In genomic region chr17:82781894-82782274, GRCh38 we compare ENCODE assay signal across 8 cellular contexts. TPM values are rescaled to one million over a fixed set of nuclear protein-coding genes. Genes with fewer than 3 reads are reported as not detected.
DNase-seq lines count a peak whose midpoint lies in the region; ATAC-seq and TF ChIP-seq lines count a peak whose summit lies in the region.

No MANE protein-coding gene starts in this region.

- peaks cover 14% of the 10 kb centered on the region for H3K79me2 ChIP-seq in Karpas-422 (ENCODE audit: low read length)

- peaks cover 12% of the 10 kb centered on the region for H3K36me3 ChIP-seq in Karpas-422 (ENCODE audit: insufficient read depth, low read length)
- peaks cover 21 to 67% of the 10 kb centered on the region in 2 donors for H3K36me3 ChIP-seq in neuronal stem cell (replicated peaks in 1 of 2; ENCODE audit: control insufficient read depth in 2 of 2, insufficient read depth in 2 of 2, low read length in 2 of 2)
- peaks cover 13 to 33% (median 32%) of the 10 kb centered on the region in 4 donors for H3K36me3 ChIP-seq in stomach

- no peak overlapping the region for H2BK120ac ChIP-seq in neuronal stem cell (ENCODE audit: low read depth, low read length)

- H3K9ac ChIP-seq in Karpas-422 (ENCODE audit: low read length) (no peak overlapping the region), neuronal stem cell (ENCODE audit: low read depth, low read length, poor library complexity) (no peak overlapping the region)

- H3K14ac ChIP-seq in neuronal stem cell (ENCODE audit: low read length) = no peak overlapping the region

- TF ChIP-seq POLR2A in stomach (IDR thresholded peaks at IDR 0.05) = no peak

- H4K20me1 ChIP-seq in Karpas-422 (ENCODE audit: insufficient read depth, low read depth, low read length) = no peaks in the 10 kb centered on the region

- peaks cover 7% of the 10 kb centered on the region for H3K4me1 ChIP-seq in Karpas-422 (ENCODE audit: low read length)
- H3K4me1 ChIP-seq in neuronal stem cell (ENCODE audit: control insufficient read depth in 2 of 2, insufficient read depth in 1 of 2, low read depth in 1 of 2, low read length in 2 of 2) = peaks cover 0 to 2% of the 10 kb centered on the region in 2 donors
- H3K4me1 ChIP-seq in stomach = peaks cover 0 to 15% (median 2%) of the 10 kb centered on the region in 4 donors

- intact Hi-C loops in stomach (cut with DNase I; ENCODE audit: low total_unique reads) = loop anchor here (5.0 kb wide), 1 partner anchor 130 kb away; no protein-coding TSS in a partner anchor

- no peaks in the 10 kb centered on the region for H3K9me2 ChIP-seq in Karpas-422 (replicated peaks; ENCODE audit: insufficient read depth, low read length)

- H3K27me3 ChIP-seq in Karpas-422 (ENCODE audit: low read length) (no peaks in the 10 kb centered on the region), neuronal stem cell (ENCODE audit: control insufficient read depth in 3 of 3, insufficient read depth in 3 of 3, low read depth in 1 of 3, low read length in 3 of 3) (no peaks in the 10 kb centered on the region), stomach (no peaks in the 10 kb centered on the region)

- H3K18ac ChIP-seq in neuronal stem cell (ENCODE audit: low read length) = no peak overlapping the region

- H2BK15ac ChIP-seq in neuronal stem cell (ENCODE audit: low read length) = no peak overlapping the region

- DNase-seq in Karpas-422 (peak; percentile 94), RPMI8226 (peak; percentile 81), fibroblast of the aortic adventitia (ENCODE audit: low read depth) (peak; percentile 80), neuronal stem cell (ENCODE audit: low spot score) (peak; percentile 67), stomach (peak; percentile 89)
- peak; percentile 64 to 75 for DNase-seq in activated T-helper 1 cell treated with anti-CD3 and anti-CD28 coated beads, Interleukin-2, amount 50 U/mL, for 16 hours (ENCODE audit: low read depth in 1 of 2, low spot score in 1 of 2)

- peak; percentile 100 for TF ChIP-seq CTCF in GM12872 (IDR thresholded peaks at IDR 0.05; ENCODE audit: insufficient read depth, low read depth, low read length)
- TF ChIP-seq CTCF in fibroblast of the aortic adventitia (IDR thresholded peaks at IDR 0.05; ENCODE audit: insufficient read depth, low read length) = peak; percentile 99
- TF ChIP-seq CTCF in stomach (IDR thresholded peaks at IDR 0.05) = peak in 5 of 7 experiments; percentile 83 to 96 (median 93)

- no peak overlapping the region for H3K23ac ChIP-seq in neuronal stem cell (ENCODE audit: low read depth, low read length, poor library complexity)

- no peak overlapping the region for H3K4me3 ChIP-seq in Karpas-422 (ENCODE audit: low read length)
- H3K4me3 ChIP-seq in fibroblast of the aortic adventitia (ENCODE audit: low read depth, low read length) = no peak overlapping the region
- H3K4me3 ChIP-seq in neuronal stem cell (ENCODE audit: low read length in 2 of 2) = no peak overlapping the region
- H3K4me3 ChIP-seq in stomach = no peak overlapping the region

- H3K79me1 ChIP-seq in neuronal stem cell (ENCODE audit: low read depth, low read length) = peaks cover 15% of the 10 kb centered on the region

- H2AFZ ChIP-seq in Karpas-422 (ENCODE audit: low read length) = no peak overlapping the region
- H2AFZ ChIP-seq in neuronal stem cell (ENCODE audit: low read length) = no peak overlapping the region

- H3K9me3 ChIP-seq in Karpas-422 (ENCODE audit: low read length) (no peaks in the 10 kb centered on the region), neuronal stem cell (replicated peaks in 1 of 2; ENCODE audit: control insufficient read depth in 2 of 2, insufficient read depth in 1 of 2, low read depth in 1 of 2, low read length in 2 of 2) (no peaks in the 10 kb centered on the region), stomach (no peaks in the 10 kb centered on the region)

- no peak overlapping the region for H3K27ac ChIP-seq in Karpas-422 (ENCODE audit: low read length)
- no peak overlapping the region for H3K27ac ChIP-seq in neuronal stem cell (replicated peaks; ENCODE audit: low read length)
- H3K27ac ChIP-seq in stomach = peak overlapping the region in 3 of 5 donors; percentile 37 to 46 (median 41)

- ATAC-seq in GM21723 (IDR thresholded peaks at IDR 0.05; ENCODE audit: unreplicated experiment) = no peak

- TF ChIP-seq EP300 in stomach (IDR thresholded peaks at IDR 0.05) = no peak

- H4K91ac ChIP-seq in neuronal stem cell (ENCODE audit: low read depth, low read length, poor library complexity) = no peak overlapping the region

- no CpG with 5 or more reads among the region's 8 CpGs for WGBS in neuronal stem cell (ENCODE audit: extremely low coverage in 2 of 2, insufficient read length in 2 of 2, insufficient replicate concordance in 1 of 2), 2 donors
- WGBS in stomach, 5 donors = 14 to 22% (median 19%) methylated on average over 7 to 8 of the region's 8 CpGs

- no peak overlapping the region for H2BK12ac ChIP-seq in neuronal stem cell (ENCODE audit: low read length)

- H3K4ac ChIP-seq in neuronal stem cell (ENCODE audit: low read length) = no peak overlapping the region

- H2BK5ac ChIP-seq in neuronal stem cell (ENCODE audit: low read length) = no peak overlapping the region

- H2AK5ac ChIP-seq in neuronal stem cell (ENCODE audit: low read depth, low read length) = no peak overlapping the region

- H4K8ac ChIP-seq in neuronal stem cell (ENCODE audit: low read depth, low read length) = no peak overlapping the region

- no peak overlapping the region for H3K4me2 ChIP-seq in Karpas-422 (ENCODE audit: low read depth, low read length, poor library complexity, severe bottlenecking)
- no peak overlapping the region for H3K4me2 ChIP-seq in neuronal stem cell (ENCODE audit: insufficient read depth, low read length, poor library complexity, severe bottlenecking)

RNA-seq across cellular contexts. Expression of gene TBCD, which starts 30.0 kb away (rescaled TPM):
- total RNA-seq in Karpas-422 (2014; rRNA removed; shearing (Covaris generic); ENCODE audit: low replicate concordance) = 26.2 and 28.7 TPM in 2 replicates
- total RNA-seq in fibroblast of the aortic adventitia (ENCODE audit: low replicate concordance) (39.5 and 80.3 TPM in 2 replicates), stomach (100 to 1,000 TPM in 3 of 5 donors, 10 to 100 TPM in 2; 51.2 to 155 (median 104) TPM)
- polyA plus RNA-seq in neuronal stem cell (2013, experiment 1 of 2) = 62.8 TPM
- 65.7 TPM for polyA plus RNA-seq in neuronal stem cell (2013, experiment 2 of 2)
- polyA plus RNA-seq in stomach = 100 to 1,000 TPM in 1 of 3 donors, 10 to 100 TPM in 2; 69.3 to 110 (median 75.3) TPM

RNA-seq across cellular contexts. Expression of gene FN3K, which starts 46.5 kb away (rescaled TPM):
- not detected in 2 replicates for total RNA-seq in Karpas-422 (2014; rRNA removed; shearing (Covaris generic); ENCODE audit: low replicate concordance)
- total RNA-seq in fibroblast of the aortic adventitia (ENCODE audit: low replicate concordance) (0.74 and 2.8 TPM in 2 replicates), stomach (10 to 100 TPM; 13.6 to 59.5 (median 16.5) TPM)
- polyA plus RNA-seq in neuronal stem cell (2013, experiment 1 of 2) = 15.9 TPM
- polyA plus RNA-seq in neuronal stem cell (2013, experiment 2 of 2) = 17.0 TPM
- 10 to 100 TPM; 13.0 to 18.5 (median 16.4) TPM for polyA plus RNA-seq in stomach

RNA-seq across cellular contexts. Expression of gene ZNF750, which starts 57.9 kb away (rescaled TPM):
- not detected in 2 replicates for total RNA-seq in Karpas-422 (2014; rRNA removed; shearing (Covaris generic); ENCODE audit: low replicate concordance)
- total RNA-seq in fibroblast of the aortic adventitia (ENCODE audit: low replicate concordance) = 0.16 TPM in 1 of 2 replicates, not detected in the other
- polyA plus RNA-seq in neuronal stem cell (2013, experiment 1 of 2) = 0.01 TPM
- 0.01 TPM for polyA plus RNA-seq in neuronal stem cell (2013, experiment 2 of 2)
- total RNA-seq in stomach = not detected
- polyA plus RNA-seq in stomach = 1 to 10 TPM in 1 of 3 donors, not detected in 2; 9.5 TPM

Comparison
In these comparisons a context has a peak if more than half of its experiments do, and no peak if none do; other contexts are left out.
1. H3K27ac ChIP-seq: peak in stomach (3 of 5); none in Karpas-422 (single experiment) and neuronal stem cell (single experiment).
2. Peak in every context shown above with its lines, with median percentiles within 50 percentile points of each other: CTCF ChIP-seq and DNase-seq.